Comparison of ENCODE assay signal across 22 cellular contexts in the genomic region with DNA sequence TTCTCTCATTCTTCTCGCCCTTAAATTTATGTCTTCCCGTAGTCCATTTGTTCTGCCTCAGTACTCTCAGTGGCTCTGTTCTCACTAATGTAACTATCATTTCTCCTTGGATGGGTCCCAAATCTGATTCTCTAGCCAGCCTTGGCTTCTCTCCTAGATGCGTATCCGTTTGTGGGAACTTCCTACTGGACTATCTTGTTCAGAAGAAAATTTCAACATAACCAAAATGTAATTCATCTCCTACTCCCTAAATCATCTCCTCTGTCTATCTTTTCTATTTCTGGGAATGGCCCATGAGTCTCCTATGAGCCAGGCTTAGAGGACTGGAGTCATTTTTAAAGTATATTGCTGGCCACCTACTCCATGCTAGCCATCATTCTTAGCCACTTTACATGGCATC. TPM values are rescaled to one million over a fixed set of nuclear protein-coding genes. Genes with fewer than 3 reads are reported as not detected.
"Had no signal": no experiment of that assay in that cellular context is flagged by ENCODE, and none has a peak within 500 bp of the region (broad histone marks: within the 10 kb centered on the region; RNA-seq: fewer than 3 reads in every experiment).

No MANE protein-coding gene starts in this region.

- H3K27me3 ChIP-seq: dorsolateral prefrontal cortex, tibial artery had no signal

- DNase-seq: activated CD4-positive, alpha-beta memory T cell treated with anti-CD3 and anti-CD28 coated beads for 36 hours; activated CD4-positive, alpha-beta T cell treated with anti-CD3 and anti-CD28 coated beads for 4 hours; activated CD8-positive, alpha-beta memory T cell treated with anti-CD3 and anti-CD28 coated beads, Interleukin-2, amount 10 ng/mL, durations not matched to agents 7 days and 5 days; amygdala; caudate nucleus; dorsolateral prefrontal cortex; immature natural killer cell; mucosa of descending colon; naive B cell; right cardiac atrium; stimulated activated naive CD8-positive, alpha-beta T cell treated with anti-CD3 and anti-CD28 coated beads, Interleukin-15, Interleukin-2, amounts not matched to agents 100 U/mL and 50 U/mL, for 24 hours; substantia nigra; T-helper 2 cell; tibial artery had no signal

- H3K36me3 ChIP-seq: prostate gland, tibial artery had no signal

- H3K4me3 ChIP-seq: dorsolateral prefrontal cortex, mucosa of descending colon, prostate gland, tibial artery had no signal

- H3K9me3 ChIP-seq: mucosa of descending colon, prostate gland, tibial artery had no signal

- H3K4me1 ChIP-seq: prostate gland had no signal

- H3K27ac ChIP-seq: dorsolateral prefrontal cortex, prostate gland, tibial artery had no signal

- ATAC-seq: activated CD8-positive, alpha-beta memory T cell treated with anti-CD3 and anti-CD28 coated beads, Interleukin-2, amount 10 ng/mL, durations not matched to agents 7 days and 5 days; mucosa of descending colon; right cardiac atrium; stimulated activated naive CD8-positive, alpha-beta T cell treated with anti-CD3 and anti-CD28 coated beads, Interleukin-15, Interleukin-2, amounts not matched to agents 100 U/mL and 50 U/mL, for 24 hours; WTC11 had no signal

RNA-seq across cellular contexts. Expression of a gene that starts 4.4 kb away (rescaled TPM):
- total RNA-seq: activated CD8-positive, alpha-beta memory T cell treated with anti-CD3 and anti-CD28 coated beads, Interleukin-2, amount 10 ng/mL, durations not matched to agents 7 days and 5 days; liver; skeletal muscle tissue had no signal

RNA-seq across cellular contexts. Expression of a gene that starts 47.4 kb away (rescaled TPM):
- total RNA-seq: activated CD4-positive, alpha-beta memory T cell treated with anti-CD3 and anti-CD28 coated beads for 36 hours; activated CD8-positive, alpha-beta memory T cell treated with anti-CD3 and anti-CD28 coated beads, Interleukin-2, amount 10 ng/mL, durations not matched to agents 7 days and 5 days; epithelial cell of proximal tubule; neural crest cell; osteoblast; urinary bladder; WTC11 had no signal
